Comparison of ENCODE assay signal across 8 cellular contexts in the genomic region with DNA sequence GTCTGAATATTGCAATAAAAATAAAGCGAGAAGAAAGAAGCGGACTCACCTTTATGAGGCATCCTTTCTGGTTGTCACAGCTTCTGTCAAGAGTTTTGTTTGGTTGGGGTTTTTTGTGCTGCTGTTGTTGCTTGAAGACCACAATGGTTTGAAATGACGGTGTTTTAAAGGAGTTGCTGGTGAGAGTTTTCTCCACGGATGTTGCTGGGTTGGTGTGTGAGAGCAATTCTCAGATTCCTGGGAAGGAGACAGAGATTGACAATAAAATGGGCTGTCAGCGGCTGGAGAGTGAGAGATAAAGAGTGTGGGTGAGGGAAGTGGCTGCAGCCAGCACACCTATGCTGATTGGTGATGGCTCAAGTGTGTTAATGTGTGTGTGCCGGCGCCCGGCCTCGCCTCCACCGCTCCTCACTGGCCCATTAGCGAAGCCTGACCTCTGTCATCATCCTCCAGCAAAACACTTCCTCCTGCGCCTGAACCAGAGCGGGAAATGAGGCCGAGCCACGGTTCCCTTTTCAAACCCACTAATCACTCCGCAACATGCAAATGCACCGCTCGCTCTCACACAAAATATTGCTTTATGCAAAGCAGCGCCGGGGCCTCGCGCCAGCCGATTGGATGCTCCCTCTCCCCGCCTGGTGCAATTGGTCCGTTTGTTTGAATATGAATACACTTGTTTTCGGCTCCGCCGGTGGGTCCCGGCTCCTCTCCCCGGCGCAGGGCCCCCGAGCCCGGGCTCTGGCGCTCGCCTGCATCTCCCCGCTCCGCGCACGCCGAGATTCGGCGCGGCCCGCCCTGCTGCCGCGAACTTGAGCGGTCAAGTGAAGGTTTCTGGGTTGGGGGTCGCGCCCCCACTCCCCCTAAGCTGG. TPM values are rescaled to one million over a fixed set of nuclear protein-coding genes. Genes with fewer than 3 reads are reported as not detected.
DNase-seq lines count a peak whose midpoint lies in the region; ATAC-seq, FAIRE-seq and TF ChIP-seq lines count a peak whose summit lies in the region.

PAX6 (minus strand) TSS at position 544 of the 869 bp plus-strand sequence. CDS start 4,911 bp downstream, outside the sequence.

- no peaks in the 10 kb centered on the region for H3K36me3 ChIP-seq in CD8-positive, alpha-beta memory T cell (ENCODE audit: insufficient read depth, low read length)
- no peaks in the 10 kb centered on the region for H3K36me3 ChIP-seq in heart left ventricle
- no peaks in the 10 kb centered on the region for H3K36me3 ChIP-seq in ovary

- H3K27me3 Mint-ChIP-seq in CD8-positive, alpha-beta memory T cell = peaks cover 76 to 79% of the 10 kb centered on the region in 2 donors

- CTCF ChIA-PET in CD8-positive, alpha-beta memory T cell (lab: Charles Lee) = no interaction called here

- peak in 3 of 5 donors; percentile 10 to 35 (median 31) for DNase-seq in CD8-positive, alpha-beta memory T cell
- DNase-seq in GM19239 (ENCODE audit: insufficient read length, low spot score) (peak; percentile 70), NCI-H524 treated with DMSO at 0.1 percent for 48 hours (lab: John Stamatoyannopoulos, UW) (peak; percentile 34), heart left ventricle (peak in 1 of 5 donors; percentile 36), ovary (no peak), LoVo (ENCODE audit: low spot score) (no peak)
- no peak for DNase-seq in activated naive CD4-positive, alpha-beta T cell treated with anti-CD3 and anti-CD28 coated beads, Interleukin-2, amount 50 U/mL, for 72 hours (ENCODE audit: low spot score in 2 of 2)

- H3K27ac ChIP-seq in CD8-positive, alpha-beta memory T cell (ENCODE audit: low read depth, low read length) = peak within 1 kb of the TSS; percentile 24
- H3K27ac ChIP-seq in heart left ventricle = no peak within 1 kb of the TSS
- H3K27ac ChIP-seq in ovary = no peak within 1 kb of the TSS

- TF ChIP-seq POLR2A in heart left ventricle (IDR thresholded peaks at IDR 0.05) = no peak
- no peak for TF ChIP-seq POLR2A in ovary (IDR thresholded peaks at IDR 0.05)

- peak within 1 kb of the TSS in 5 of 8 donors; percentile 17 to 82 (median 51) for H3K27ac Mint-ChIP-seq in CD8-positive, alpha-beta memory T cell
- no peak within 1 kb of the TSS for H3K27ac Mint-ChIP-seq in activated naive CD4-positive, alpha-beta T cell treated with anti-CD3 and anti-CD28 coated beads, Interleukin-2, amount 50 U/mL, for 72 hours

- ATAC-seq in HG03342 (IDR thresholded peaks at IDR 0.05; ENCODE audit: unreplicated experiment) = peak; percentile 76
- peak; percentile 71 to 74 for ATAC-seq in activated naive CD4-positive, alpha-beta T cell treated with anti-CD3 and anti-CD28 coated beads, Interleukin-2, amount 50 U/mL, for 72 hours
- peak in 2 of 4 donors; percentile 38 to 39 for ATAC-seq in heart left ventricle

- H3K4me3 ChIP-seq in CD8-positive, alpha-beta memory T cell (ENCODE audit: low read length) = peak within 1 kb of the TSS; percentile 58
- H3K4me3 ChIP-seq in heart left ventricle (peak within 1 kb of the TSS; percentile 31 to 55 (median 42)), ovary (peak within 1 kb of the TSS; percentile 13)

- 2 to 4% (median 3%) methylated on average over 38 to 49 of the region's 49 CpGs for WGBS in heart left ventricle, 4 donors
- 3 to 6% (median 4%) methylated on average over 49 of the region's 49 CpGs for WGBS in ovary, 3 donors

- peaks cover 0 to 27% (median 9%) of the 10 kb centered on the region in 5 donors for H3K9me3 Mint-ChIP-seq in CD8-positive, alpha-beta memory T cell
- H3K9me3 Mint-ChIP-seq in activated naive CD4-positive, alpha-beta T cell treated with anti-CD3 and anti-CD28 coated beads, Interleukin-2, amount 50 U/mL, for 72 hours = no peaks in the 10 kb centered on the region

- no peak for TF ChIP-seq EP300 in ovary (IDR thresholded peaks at IDR 0.05)

- H3K4me1 Mint-ChIP-seq in CD8-positive, alpha-beta memory T cell = peaks cover 49 to 70% (median 58%) of the 10 kb centered on the region in 3 donors

- no peaks in the 10 kb centered on the region for H3K9me3 ChIP-seq in CD8-positive, alpha-beta memory T cell (ENCODE audit: low read length)
- H3K9me3 ChIP-seq in heart left ventricle (no peaks in the 10 kb centered on the region), ovary (no peaks in the 10 kb centered on the region)

- intact Hi-C loops in heart left ventricle (cut with DNase I) (loop anchor here in 1 of 10 donors (10.0 kb wide), 1 partner anchor 64 kb away; no protein-coding TSS in a partner anchor), ovary (cut with DNase I) (no loop called here)

- H3K4me1 ChIP-seq in CD8-positive, alpha-beta memory T cell (ENCODE audit: insufficient read depth, low read length) = peaks cover 47% of the 10 kb centered on the region
- H3K4me1 ChIP-seq in heart left ventricle (peaks cover 11 to 71% (median 50%) of the 10 kb centered on the region in 12 donors), ovary (ENCODE audit: insufficient read depth) (peaks cover 15% of the 10 kb centered on the region)

- peak; percentile 57 for FAIRE-seq in GM19239 (lab: Jason Lieb, UNC)

- TF ChIP-seq CTCF in heart left ventricle (IDR thresholded peaks at IDR 0.05) = no peak
- no peak for TF ChIP-seq CTCF in ovary (IDR thresholded peaks at IDR 0.05)

- H3K27me3 ChIP-seq in CD8-positive, alpha-beta memory T cell (ENCODE audit: insufficient read depth, low read length, poor library complexity, severe bottlenecking) = peaks cover 86% of the 10 kb centered on the region
- peaks cover 80 to 100% (median 98%) of the 10 kb centered on the region in 9 donors for H3K27me3 ChIP-seq in heart left ventricle
- no peaks in the 10 kb centered on the region for H3K27me3 ChIP-seq in ovary

- POLR2A ChIA-PET in CD8-positive, alpha-beta memory T cell (lab: Charles Lee) = no interaction called here

- no peaks in the 10 kb centered on the region for H3K36me3 Mint-ChIP-seq in CD8-positive, alpha-beta memory T cell
- H3K36me3 Mint-ChIP-seq in activated naive CD4-positive, alpha-beta T cell treated with anti-CD3 and anti-CD28 coated beads, Interleukin-2, amount 50 U/mL, for 72 hours = peaks cover 0 to 52% of the 10 kb centered on the region in 2 donors

- H3K4me3 Mint-ChIP-seq in CD8-positive, alpha-beta memory T cell = peak within 1 kb of the TSS; percentile 75 to 92 (median 84)

RNA-seq across cellular contexts. Expression of gene PAX6, which starts in this region (rescaled TPM):
- total RNA-seq in CD8-positive, alpha-beta memory T cell = not detected
- not detected for polyA plus RNA-seq in CD8-positive, alpha-beta memory T cell
- total RNA-seq in activated naive CD4-positive, alpha-beta T cell treated with anti-CD3 and anti-CD28 coated beads, Interleukin-2, amount 50 U/mL, for 72 hours = under 1 TPM in 1 of 2 donors, not detected in 1; 0.39 TPM
- total RNA-seq in heart left ventricle (under 1 TPM in 3 of 9 donors, not detected in 6; 0.09 to 0.50 (median 0.27) TPM), ovary (not detected)
- polyA plus RNA-seq in heart left ventricle (not detected), ovary (not detected)

Comparison
In these comparisons a context has a peak if more than half of its experiments do, and no peak if none do; other contexts are left out.
1. Peak in DNase-seq, H3K4me3 ChIP-seq and H3K27ac ChIP-seq in CD8-positive, alpha-beta memory T cell; RNA of the gene not detected or under 1 TPM.
2. Peak in ATAC-seq in activated naive CD4-positive, alpha-beta T cell treated with anti-CD3 and anti-CD28 coated beads, Interleukin-2, amount 50 U/mL, for 72 hours; RNA of the gene not detected or under 1 TPM.
3. DNase-seq: peak in GM19239 (single experiment) and NCI-H524 treated with DMSO at 0.1 percent for 48 hours (single experiment); none in activated naive CD4-positive, alpha-beta T cell treated with anti-CD3 and anti-CD28 coated beads, Interleukin-2, amount 50 U/mL, for 72 hours (0 of 2), ovary (0 of 5) and LoVo (single experiment).
4. H3K27ac Mint-ChIP-seq: peak in CD8-positive, alpha-beta memory T cell (5 of 8); none in activated naive CD4-positive, alpha-beta T cell treated with anti-CD3 and anti-CD28 coated beads, Interleukin-2, amount 50 U/mL, for 72 hours (0 of 2).
5. Peak in every context shown above with its lines, with median percentiles within 50 percentile points of each other: H3K4me3 ChIP-seq.